Comparison of ENCODE assay signal across 1 cellular context in genomic region chr13:28138756-28139470, GRCh38.
TF ChIP-seq lines count a peak whose summit lies in the region.

No MANE protein-coding gene starts in this region.

TF ChIP-seq in K562, 482 proteins besides CTCF, POLR2A, EP300 and RAD21 (continued from another document and continues in another):
- TF ChIP-seq VEZF1 (CRISPR knock-in tag; IDR thresholded peaks at IDR 0.05) (peak; percentile 97), ZNF224 (CRISPR knock-in tag; IDR thresholded peaks at IDR 0.05) (no peak), TBP (optimal IDR thresholded peaks at IDR 0.05; ENCODE audit: low read depth, low read length) (peak; percentile 70), POLR2AphosphoS5 (IDR thresholded peaks at IDR 0.05; ENCODE audit: control insufficient read depth, insufficient read depth, low read depth, low read length) (peak; percentile 80), KDM5B (IDR thresholded peaks at IDR 0.05; ENCODE audit: insufficient replicate concordance, low read depth, low read length) (peak; percentile 54), EGR1 (conservative IDR thresholded peaks at IDR 0.05) (peak; percentile 84), CHD2 (IDR thresholded peaks at IDR 0.05; ENCODE audit: low read depth, low read length) (peak; percentile 33; the same call in 1 of the 2 replicates), TFAP4 (CRISPR knock-in tag; IDR thresholded peaks at IDR 0.05; ENCODE audit: borderline replicate concordance) (no peak), HMG20B (CRISPR knock-in tag; IDR thresholded peaks at IDR 0.05) (no peak), NRF1 (conservative IDR thresholded peaks at IDR 0.05 in 1 of 2, IDR thresholded peaks at IDR 0.05 in 1 of 2) (0 out of 4 replicates have a peak, but pooled peaks of 1 of the 2 experiments have one; percentile 14), MAZ (CRISPR knock-in tag; conservative IDR thresholded peaks at IDR 0.05 in 1 of 2, IDR thresholded peaks at IDR 0.05 in 1 of 2) (0 out of 4 replicates have a peak, but pooled peaks of 1 of the 2 experiments have one; percentile 10), ZNF174 (CRISPR knock-in tag; IDR thresholded peaks at IDR 0.05) (no peak), RFX1 (IDR thresholded peaks at IDR 0.05) (peak; percentile 37), ZNF347 (CRISPR knock-in tag; IDR thresholded peaks at IDR 0.05; ENCODE audit: low read depth) (no peak), NUFIP1 (IDR thresholded peaks at IDR 0.05; ENCODE audit: partially characterized antibody) (no peak), KLF16 (IDR thresholded peaks at IDR 0.05) (no peak), KAT7 (CRISPR knock-in tag; IDR thresholded peaks at IDR 0.05; ENCODE audit: borderline replicate concordance) (no peak), ID3 (CRISPR knock-in tag; IDR thresholded peaks at IDR 0.05) (no peak), ID3 (tag; IDR thresholded peaks at IDR 0.05) (0 out of 2 replicates have a peak, but pooled peaks have one; percentile 16), MTA1 (IDR thresholded peaks at IDR 0.05; ENCODE audit: borderline replicate concordance) (peak; percentile 56; the same call in 1 of the 2 replicates), SMARCA4 (IDR thresholded peaks at IDR 0.05) (no peak), KLF13 (tag; IDR thresholded peaks at IDR 0.05; ENCODE audit: borderline replicate concordance, low read depth) (no peak), ZNF511 (CRISPR knock-in tag; IDR thresholded peaks at IDR 0.05) (peak; percentile 53; the same call in 1 of the 2 replicates), SRSF9 (IDR thresholded peaks at IDR 0.05; ENCODE audit: borderline replicate concordance, low read depth, low read length) (no peak), ZNF263 (CRISPR knock-in tag; IDR thresholded peaks at IDR 0.05; ENCODE audit: borderline replicate concordance) (peak; percentile 77), UBTF (IDR thresholded peaks at IDR 0.05; ENCODE audit: borderline replicate concordance in 1 of 2, low read depth in 2 of 2, low read length in 2 of 2) (peak in 1 of 2 experiments; percentile 68; a peak in 1 of 4 replicates), CREM (IDR thresholded peaks at IDR 0.05; ENCODE audit: low read depth) (peak; percentile 80), ETS1 (conservative IDR thresholded peaks at IDR 0.05; ENCODE audit: control insufficient read depth, low read depth, low read length) (peak; percentile 48; the same call in 1 of the 2 replicates), POLR2B (IDR thresholded peaks at IDR 0.05; ENCODE audit: low read depth, partially characterized antibody) (peak; percentile 32), SMAD4 (CRISPR knock-in tag; conservative IDR thresholded peaks at IDR 0.05) (0 out of 2 replicates have a peak, but pooled peaks have one; percentile 28), POLR2G (IDR thresholded peaks at IDR 0.05; ENCODE audit: low read depth, low read length) (peak; percentile 86), TAF1 (IDR thresholded peaks at IDR 0.05; ENCODE audit: control insufficient read depth, extremely low read depth, insufficient read depth, low read length, severe bottlenecking) (peak; percentile 81), CBX1 (IDR thresholded peaks at IDR 0.05; ENCODE audit: low read depth) (0 out of 2 replicates have a peak, but pooled peaks have one; percentile 23), FIP1L1 (IDR thresholded peaks at IDR 0.05; ENCODE audit: low read depth, low read length, poor library complexity, severe bottlenecking) (peak; percentile 33), ELF1 (tag; IDR thresholded peaks at IDR 0.05) (peak; percentile 49), SUPT5H (IDR thresholded peaks at IDR 0.05) (peak; percentile 70), ARID1B (IDR thresholded peaks at IDR 0.05) (no peak), ZBTB11 (CRISPR knock-in tag; IDR thresholded peaks at IDR 0.05) (peak in 1 of 3 experiments; percentile 63; a peak in 2 of 6 replicates), PHB (CRISPR knock-in tag; IDR thresholded peaks at IDR 0.05) (no peak), TRIM24 (IDR thresholded peaks at IDR 0.05) (0 out of 4 replicates have a peak, but pooled peaks of 1 of the 2 experiments have one; percentile 19), TFAM (CRISPR knock-in tag; conservative IDR thresholded peaks at IDR 0.05) (no peak), MYC (IDR thresholded peaks at IDR 0.05; ENCODE audit: low read depth, low read length) (peak; percentile 72), MYC (CRISPR knock-in tag; IDR thresholded peaks at IDR 0.05; ENCODE audit: borderline replicate concordance, low read depth) (no peak), RBBP5 (IDR thresholded peaks at IDR 0.05; ENCODE audit: borderline replicate concordance, insufficient read depth, low read length, poor library complexity, severe bottlenecking) (peak; percentile 36), MTA3 (IDR thresholded peaks at IDR 0.05; ENCODE audit: borderline replicate concordance) (0 out of 2 replicates have a peak, but pooled peaks have one; percentile 40), ZNF280A (IDR thresholded peaks at IDR 0.05; ENCODE audit: low read depth, partially characterized antibody) (no peak), OTX1 (CRISPR knock-in tag; IDR thresholded peaks at IDR 0.05) (no peak), ZNF830 (CRISPR knock-in tag; IDR thresholded peaks at IDR 0.05) (0 out of 2 replicates have a peak, but pooled peaks have one; percentile 28), PATZ1 (CRISPR knock-in tag; IDR thresholded peaks at IDR 0.05; ENCODE audit: borderline replicate concordance) (no peak), MYBL2 (IDR thresholded peaks at IDR 0.05; ENCODE audit: low read depth) (no peak), MYBL2 (CRISPR knock-in tag; IDR thresholded peaks at IDR 0.05; ENCODE audit: borderline replicate concordance) (no peak), GTF2E2 (tag; IDR thresholded peaks at IDR 0.05) (peak; percentile 76), PCBP1 (IDR thresholded peaks at IDR 0.05; ENCODE audit: low read depth, low read length, poor library complexity, severe bottlenecking) (peak; percentile 9), SIN3A (IDR thresholded peaks at IDR 0.05; ENCODE audit: borderline replicate concordance in 2 of 2, control insufficient read depth in 1 of 2, low read depth in 2 of 2, low read length in 2 of 2) (0 out of 4 replicates have a peak, but pooled peaks of 1 of the 2 experiments have one; percentile 69), PRMT5 (CRISPR knock-in tag; IDR thresholded peaks at IDR 0.05) (no peak), NONO (IDR thresholded peaks at IDR 0.05; ENCODE audit: low read depth in 2 of 2, low read length in 1 of 2) (peak in 1 of 2 experiments; percentile 54; a peak in 1 of 4 replicates), NCOR1 (IDR thresholded peaks at IDR 0.05) (0 out of 2 replicates have a peak, but pooled peaks have one; percentile 26), PCBP2 (IDR thresholded peaks at IDR 0.05; ENCODE audit: low read depth, low read length, poor library complexity, severe bottlenecking) (no peak), KDM4B (IDR thresholded peaks at IDR 0.05; ENCODE audit: borderline replicate concordance in 2 of 2, low read depth in 1 of 2) (peak in 1 of 2 experiments; percentile 62; a peak in 1 of 4 replicates)
